In the genomic region with DNA sequence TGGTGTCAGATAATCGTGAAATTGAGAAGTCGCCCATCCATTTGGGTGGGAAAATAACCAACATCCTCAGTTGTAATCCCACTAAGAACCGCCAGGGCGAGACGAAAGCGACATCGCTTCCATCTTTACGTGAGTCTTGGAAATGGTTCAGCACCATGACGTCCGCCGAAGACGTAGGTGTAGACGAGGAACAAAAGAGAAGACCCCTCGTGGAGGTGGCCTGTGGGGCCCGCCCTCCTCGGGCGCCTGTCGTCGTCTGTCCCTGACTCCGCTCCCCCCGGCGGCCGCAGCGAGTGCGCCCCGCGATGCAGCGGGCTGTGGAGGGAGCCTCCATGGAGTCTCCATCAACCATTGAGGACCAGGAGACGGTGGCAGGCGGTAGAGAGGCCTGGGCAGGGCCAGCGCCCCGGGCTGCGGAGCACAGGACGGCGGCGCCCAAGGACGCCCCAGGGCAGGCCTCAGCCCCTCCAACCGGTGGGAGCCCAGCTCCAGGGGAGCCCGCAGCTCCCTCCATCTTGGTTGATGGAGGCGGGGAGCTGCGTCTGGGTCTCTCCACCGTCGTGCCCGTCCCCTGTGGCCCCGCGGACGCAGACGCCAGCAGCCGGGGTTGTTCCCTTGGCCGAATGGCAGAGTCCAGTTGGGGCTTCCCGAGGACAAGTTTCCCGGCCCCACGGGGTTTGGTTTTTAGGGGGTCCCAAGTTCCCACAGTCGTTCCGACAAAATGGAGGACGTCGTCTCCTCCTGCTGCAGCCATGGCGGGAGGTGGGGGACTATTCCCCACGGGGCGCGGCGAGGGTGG, we compare ENCODE assay signal across 1 cellular context.
TF ChIP-seq lines count a peak whose summit lies in the region.

No MANE protein-coding gene starts in this region.

TF ChIP-seq in IMR-90, 13 proteins besides CTCF, POLR2A, EP300 and RAD21:
- TF ChIP-seq RCOR1 (IDR thresholded peaks at IDR 0.05; ENCODE audit: insufficient replicate concordance, low read length) (no peak), SMC3 (IDR thresholded peaks at IDR 0.05; ENCODE audit: low read depth, low read length) (no peak), BHLHE40 (IDR thresholded peaks at IDR 0.05; ENCODE audit: low read depth, low read length) (no peak), RFX5 (IDR thresholded peaks at IDR 0.05; ENCODE audit: low read depth, low read length) (no peak), FOS (IDR thresholded peaks at IDR 0.05; ENCODE audit: low read depth, low read length) (no peak), MAZ (IDR thresholded peaks at IDR 0.05; ENCODE audit: borderline replicate concordance, low read depth, low read length) (no peak), CHD1 (IDR thresholded peaks at IDR 0.05; ENCODE audit: low read depth, low read length) (no peak), MXI1 (IDR thresholded peaks at IDR 0.05; ENCODE audit: borderline replicate concordance, low read depth, low read length) (no peak), CEBPB (IDR thresholded peaks at IDR 0.05; ENCODE audit: low read depth, low read length) (no peak), MAFK (IDR thresholded peaks at IDR 0.05; ENCODE audit: low read depth, low read length) (no peak), NFE2L2 (IDR thresholded peaks at IDR 0.05; ENCODE audit: low read depth, low read length) (no peak)
- TF ChIP-seq, protein P1, sequence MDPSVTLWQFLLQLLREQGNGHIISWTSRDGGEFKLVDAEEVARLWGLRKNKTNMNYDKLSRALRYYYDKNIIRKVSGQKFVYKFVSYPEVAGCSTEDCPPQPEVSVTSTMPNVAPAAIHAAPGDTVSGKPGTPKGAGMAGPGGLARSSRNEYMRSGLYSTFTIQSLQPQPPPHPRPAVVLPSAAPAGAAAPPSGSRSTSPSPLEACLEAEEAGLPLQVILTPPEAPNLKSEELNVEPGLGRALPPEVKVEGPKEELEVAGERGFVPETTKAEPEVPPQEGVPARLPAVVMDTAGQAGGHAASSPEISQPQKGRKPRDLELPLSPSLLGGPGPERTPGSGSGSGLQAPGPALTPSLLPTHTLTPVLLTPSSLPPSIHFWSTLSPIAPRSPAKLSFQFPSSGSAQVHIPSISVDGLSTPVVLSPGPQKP (IDR thresholded peaks at IDR 0.05; ENCODE audit: borderline replicate concordance, low read depth, low read length): no peak
- TF ChIP-seq, protein P2, sequence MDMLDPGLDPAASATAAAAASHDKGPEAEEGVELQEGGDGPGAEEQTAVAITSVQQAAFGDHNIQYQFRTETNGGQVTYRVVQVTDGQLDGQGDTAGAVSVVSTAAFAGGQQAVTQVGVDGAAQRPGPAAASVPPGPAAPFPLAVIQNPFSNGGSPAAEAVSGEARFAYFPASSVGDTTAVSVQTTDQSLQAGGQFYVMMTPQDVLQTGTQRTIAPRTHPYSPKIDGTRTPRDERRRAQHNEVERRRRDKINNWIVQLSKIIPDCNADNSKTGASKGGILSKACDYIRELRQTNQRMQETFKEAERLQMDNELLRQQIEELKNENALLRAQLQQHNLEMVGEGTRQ (IDR thresholded peaks at IDR 0.05; ENCODE audit: low read depth, low read length): no peak
